Comparison of ENCODE assay signal across 22 cellular contexts in genomic region chr9:98171176-98171925, GRCh38. TPM values are rescaled to one million over a fixed set of nuclear protein-coding genes. Genes with fewer than 3 reads are reported as not detected.
DNase-seq lines count a peak whose midpoint lies in the region; ATAC-seq and TF ChIP-seq lines count a peak whose summit lies in the region.
"Had no signal": no experiment of that assay in that cellular context is flagged by ENCODE, and none has a peak within 500 bp of the region (broad histone marks: within the 10 kb centered on the region; RNA-seq: fewer than 3 reads in every experiment).

No MANE protein-coding gene starts in this region.

- H3K27me3 ChIP-seq in BE2C (no peaks in the 10 kb centered on the region), H7 (ENCODE audit: control insufficient read depth, insufficient read depth, low read length) (no peaks in the 10 kb centered on the region), GM23248 (replicated peaks; ENCODE audit: insufficient read depth) (no peaks in the 10 kb centered on the region)
- H3K27me3 ChIP-seq: esophagus squamous epithelium, pancreas, right lobe of liver had no signal

- TF ChIP-seq CTCF in BE2C (IDR thresholded peaks at IDR 0.05; ENCODE audit: low read depth, low read length) (no peak), coronary artery (IDR thresholded peaks at IDR 0.05) (no peak)

- no peak overlapping the region for H3K4me2 ChIP-seq in GM23248 (ENCODE audit: unreplicated experiment)

- H3K4me3 Mint-ChIP-seq in central memory CD8-positive, alpha-beta T cell: peak overlapping the region; percentile 9
- H3K4me3 Mint-ChIP-seq: activated CD8-positive, alpha-beta memory T cell treated with anti-CD3 and anti-CD28 coated beads, Interleukin-2, amount 10 ng/mL, durations not matched to agents 7 days and 5 days had no signal

- no peaks in the 10 kb centered on the region for H4K20me1 ChIP-seq in GM23248 (ENCODE audit: insufficient read depth)

- H3F3A ChIP-seq in GM23248 (ENCODE audit: insufficient read depth): no peaks in the 10 kb centered on the region

- H3K27me3 Mint-ChIP-seq in central memory CD8-positive, alpha-beta T cell: no peaks in the 10 kb centered on the region
- H3K27me3 Mint-ChIP-seq: activated CD8-positive, alpha-beta memory T cell treated with anti-CD3 and anti-CD28 coated beads, Interleukin-2, amount 10 ng/mL, durations not matched to agents 7 days and 5 days had no signal

- H3K9me3 ChIP-seq in BE2C: no peaks in the 10 kb centered on the region
- H3K9me3 ChIP-seq in GM23248 (ENCODE audit: low read depth): no peaks in the 10 kb centered on the region
- H3K9me3 ChIP-seq: esophagus squamous epithelium, pancreas, right lobe of liver, SJCRH30, tibial artery had no signal

- no peaks in the 10 kb centered on the region for H3K9me3 Mint-ChIP-seq in central memory CD8-positive, alpha-beta T cell

- no peaks in the 10 kb centered on the region for H3K36me3 ChIP-seq in BE2C
- H3K36me3 ChIP-seq in H7 (replicated peaks; ENCODE audit: control insufficient read depth, insufficient read depth, low read length): no peaks in the 10 kb centered on the region
- no peaks in the 10 kb centered on the region for H3K36me3 ChIP-seq in GM23248 (ENCODE audit: low read depth)
- H3K36me3 ChIP-seq: pancreas, right lobe of liver, SJCRH30, tibial artery had no signal

- H3K79me2 ChIP-seq in GM23248 (ENCODE audit: insufficient read depth): no peaks in the 10 kb centered on the region

- H3K36me3 Mint-ChIP-seq in central memory CD8-positive, alpha-beta T cell (ENCODE audit: insufficient read depth): peaks cover 3% of the 10 kb centered on the region
- H3K36me3 Mint-ChIP-seq: activated CD8-positive, alpha-beta memory T cell treated with anti-CD3 and anti-CD28 coated beads, Interleukin-2, amount 10 ng/mL, durations not matched to agents 7 days and 5 days had no signal

- DNase-seq in BE2C: peak; percentile 75
- DNase-seq in H7: peak; percentile 66
- no peak for DNase-seq in central memory CD8-positive, alpha-beta T cell (ENCODE audit: low spot score in 2 of 2)
- DNase-seq in mesenteric fat pad (ENCODE audit: low spot score): peak; percentile 81
- no peak for DNase-seq in coronary artery (ENCODE audit: low spot score)
- no peak for DNase-seq in activated CD4-positive, alpha-beta T cell treated with anti-CD3 and anti-CD28 coated beads for 1 hour
- no peak for DNase-seq in GM23248
- DNase-seq in H4 (ENCODE audit: low spot score): no peak
- DNase-seq: activated CD8-positive, alpha-beta memory T cell treated with anti-CD3 and anti-CD28 coated beads, Interleukin-2, amount 10 ng/mL, durations not matched to agents 7 days and 5 days; activated gamma-delta T cell; DND-41; effector CD4-positive, alpha-beta T cell; esophagus squamous epithelium; NCI-H1417; NCI-H526 treated with DMSO at 0.1 percent for 48 hours; pancreas; right lobe of liver; SJCRH30; stimulated activated naive CD4-positive, alpha-beta T cell; T-helper 9 cell; tibial artery had no signal

- H2AFZ ChIP-seq in GM23248: no peak overlapping the region

- H3K9ac ChIP-seq in GM23248: no peak overlapping the region

- 41 to 51% methylated on average over 13 to 16 of the region's 16 CpGs for WGBS in GM23248 (ENCODE audit: low coverage in 1 of 2, low lambda C conversion rate in 2 of 2, missing lambda C conversion rate in 2 of 2), 2 experiments

- no peak overlapping the region for H3K4me3 ChIP-seq in BE2C (ENCODE audit: low read depth, low read length)
- H3K4me3 ChIP-seq in H7 (ENCODE audit: insufficient read depth, low read depth, low read length): no peak overlapping the region
- H3K4me3 ChIP-seq in coronary artery: no peak overlapping the region
- H3K4me3 ChIP-seq in GM23248: no peak overlapping the region
- H3K4me3 ChIP-seq: esophagus squamous epithelium, pancreas, right lobe of liver, SJCRH30, tibial artery had no signal

- H3K9me2 ChIP-seq in GM23248 (ENCODE audit: insufficient read depth): no peaks in the 10 kb centered on the region

- peaks cover 55% of the 10 kb centered on the region for H3K4me1 ChIP-seq in BE2C
- 0 out of 2 replicates have a peak, but pooled peaks cover 6% of the 10 kb centered on the region for H3K4me1 ChIP-seq in GM23248 (ENCODE audit: insufficient read depth)
- H3K4me1 ChIP-seq: pancreas, right lobe of liver, tibial artery had no signal

- H3K4me1 Mint-ChIP-seq in central memory CD8-positive, alpha-beta T cell: peaks cover 50% of the 10 kb centered on the region

- no peak overlapping the region for H3K27ac ChIP-seq in coronary artery
- no peak overlapping the region for H3K27ac ChIP-seq in GM23248
- H3K27ac ChIP-seq: esophagus squamous epithelium, pancreas, right lobe of liver, SJCRH30, tibial artery had no signal

- H3K27ac Mint-ChIP-seq in central memory CD8-positive, alpha-beta T cell (ENCODE audit: low read depth): peak overlapping the region; percentile 94
- H3K27ac Mint-ChIP-seq: activated CD8-positive, alpha-beta memory T cell treated with anti-CD3 and anti-CD28 coated beads, Interleukin-2, amount 10 ng/mL, durations not matched to agents 7 days and 5 days had no signal

- in situ Hi-C loops in GM23248 (cut with MboI): no loop called here

- no peak for ATAC-seq in central memory CD8-positive, alpha-beta T cell (replicated peaks; ENCODE audit: extremely low read depth, poor library complexity, severe bottlenecking)
- ATAC-seq: activated CD4-positive, CD25-positive, alpha-beta regulatory T cell treated with anti-CD3 and anti-CD28 coated beads, Interleukin-2, amount 50 U/mL, for 24 hours; activated CD8-positive, alpha-beta memory T cell treated with anti-CD3 and anti-CD28 coated beads, Interleukin-2, amount 10 ng/mL, durations not matched to agents 7 days and 5 days; pancreas; right lobe of liver had no signal

RNA-seq across cellular contexts. Expression of gene CORO2A, which starts 21.1 kb away (rescaled TPM):
- 27.7 TPM for polyA plus RNA-seq in BE2C (2012; ENCODE audit: insufficient read depth, insufficient read length, low read depth)
- total RNA-seq in H7 (2014; rRNA removed; shearing (Covaris generic)): 30.5 and 32.1 TPM in 2 replicates
- 2.5 TPM for total RNA-seq in mesenteric fat pad
- total RNA-seq in GM23248 (2014; rRNA removed; shearing (Covaris generic)): 0.86 and 1.5 TPM in 2 replicates
- 1.3 and 1.5 TPM in 2 replicates for polyA plus RNA-seq in GM23248 (2016; fragmentation: Nextera tagmentation; extraction: Ambion mirVana)
- total RNA-seq in H4 (2014; rRNA removed; shearing (Covaris generic)): 2.1 and 3.0 TPM in 2 replicates

RNA-seq across cellular contexts. Expression of gene TRIM14, which starts 52.3 kb away (rescaled TPM):
- 39.1 TPM for polyA plus RNA-seq in BE2C (2012; ENCODE audit: insufficient read depth, insufficient read length, low read depth)
- total RNA-seq in H7 (2014; rRNA removed; shearing (Covaris generic)): 3.7 and 3.8 TPM in 2 replicates
- total RNA-seq in mesenteric fat pad: 13.8 TPM
- 2.7 and 6.4 TPM in 2 replicates for total RNA-seq in GM23248 (2014; rRNA removed; shearing (Covaris generic))
- 7.8 and 8.0 TPM in 2 replicates for polyA plus RNA-seq in GM23248 (2016; fragmentation: Nextera tagmentation; extraction: Ambion mirVana)
- total RNA-seq in H4 (2014; rRNA removed; shearing (Covaris generic)): 17.8 and 18.9 TPM in 2 replicates

Comparison
In these comparisons a context has a peak if more than half of its experiments do, and no peak if none do; other contexts are left out.
1. DNase-seq: peak in BE2C (single experiment), H7 (single experiment) and mesenteric fat pad (single experiment); none in central memory CD8-positive, alpha-beta T cell (0 of 2), coronary artery (single experiment), activated CD4-positive, alpha-beta T cell treated with anti-CD3 and anti-CD28 coated beads for 1 hour (single experiment), GM23248 (single experiment) and H4 (single experiment).